In the genomic region with DNA sequence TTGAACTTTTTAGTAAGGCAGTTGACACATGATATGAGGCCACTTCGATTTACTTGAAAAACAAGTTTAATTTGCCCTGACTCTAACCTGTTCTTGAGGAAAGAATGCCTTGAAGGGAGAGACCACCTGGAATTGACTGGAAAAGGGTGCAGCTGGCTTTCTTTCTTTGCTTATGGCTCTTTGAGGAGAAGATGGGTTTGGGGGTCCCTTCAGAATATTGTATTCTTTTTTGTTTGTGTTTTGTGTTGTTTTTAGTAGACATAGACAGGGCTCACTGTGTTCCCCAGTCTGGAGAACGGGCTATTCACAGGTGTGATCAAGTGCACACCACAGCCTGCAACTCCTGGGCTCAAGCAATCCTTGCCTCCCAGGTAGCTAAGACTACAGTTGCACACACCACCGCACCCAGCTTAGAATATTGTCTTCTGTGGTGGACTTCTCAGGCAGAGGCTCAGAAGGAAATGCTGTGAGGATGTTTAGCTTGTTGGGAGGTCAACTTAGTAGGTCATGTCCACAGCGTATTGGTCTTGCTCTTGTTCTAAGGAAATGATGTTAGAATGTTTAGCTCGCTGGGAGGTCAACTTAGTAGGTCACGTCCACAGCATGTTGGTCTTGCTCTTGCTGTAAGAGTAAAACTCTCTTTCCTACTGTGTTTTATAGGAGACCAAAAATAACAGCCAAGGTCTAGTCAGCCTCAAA, we compare ENCODE assay signal across 9 cellular contexts. TPM values are rescaled to one million over a fixed set of nuclear protein-coding genes. Genes with fewer than 3 reads are reported as not detected.
A peak's percentile ranks its signal among the peaks of the same experiment; 100 is the strongest.
DNase-seq lines count a peak whose midpoint lies in the region; ATAC-seq, FAIRE-seq and TF ChIP-seq lines count a peak whose summit lies in the region.
"Had no signal": no experiment of that assay in that cellular context is flagged by ENCODE, and none has a peak within 500 bp of the region (broad histone marks: within the 10 kb centered on the region; RNA-seq: fewer than 3 reads in every experiment).

No MANE protein-coding gene starts in this region.

- H3K27ac Mint-ChIP-seq in activated CD4-positive, alpha-beta T cell treated with anti-CD3 and anti-CD28 coated beads, Interleukin-2, amount 10 ng/mL, durations not matched to agents 24 days and 14 days = peak overlapping the region; percentile 100
- H3K27ac Mint-ChIP-seq in activated naive CD4-positive, alpha-beta T cell treated with anti-CD3 and anti-CD28 coated beads, Interleukin-2, amount 50 U/mL, for 72 hours = peak overlapping the region; percentile 87 to 99

- H3K9ac ChIP-seq in kidney (ENCODE audit: low read length in 2 of 2) = peak overlapping the region; percentile 65 to 88

- TF ChIP-seq POLR2A in stomach (IDR thresholded peaks at IDR 0.05) = no peak

- H3K36me3 ChIP-seq in kidney (ENCODE audit: control insufficient read depth in 1 of 2, insufficient read depth in 2 of 2, low read length in 2 of 2) (peaks cover 25 to 36% of the 10 kb centered on the region in 2 donors), stomach (peaks cover 32 to 44% (median 42%) of the 10 kb centered on the region in 4 donors)

- H3K4me3 ChIP-seq in kidney (ENCODE audit: low read length in 2 of 2) (peak overlapping the region; percentile 73 to 93), stomach (peak overlapping the region; percentile 56 to 81 (median 64))

- no peak for FAIRE-seq in kidney (lab: Jason Lieb, UNC)

- no peak for TF ChIP-seq EP300 in stomach (IDR thresholded peaks at IDR 0.05)

- H3K27me3 Mint-ChIP-seq in activated CD4-positive, alpha-beta T cell treated with anti-CD3 and anti-CD28 coated beads, Interleukin-2, amount 10 ng/mL, durations not matched to agents 24 days and 14 days = peaks cover 2% of the 10 kb centered on the region

- peak overlapping the region in 1 of 2 donors; percentile 62 for H3K27ac ChIP-seq in kidney (ENCODE audit: low read depth in 2 of 2, low read length in 2 of 2)
- H3K27ac ChIP-seq in stomach = peak overlapping the region in 3 of 5 donors; percentile 94 to 100 (median 99)

- TF ChIP-seq CTCF in kidney (IDR thresholded peaks at IDR 0.05; ENCODE audit: borderline replicate concordance, extremely low read depth, insufficient read depth) = no peak
- TF ChIP-seq CTCF in stomach (IDR thresholded peaks at IDR 0.05) = no peak

- peak overlapping the region; percentile 99 for H3K4me3 Mint-ChIP-seq in activated CD4-positive, alpha-beta T cell treated with anti-CD3 and anti-CD28 coated beads, Interleukin-2, amount 10 ng/mL, durations not matched to agents 24 days and 14 days

- H3K4me1 Mint-ChIP-seq in activated CD4-positive, alpha-beta T cell treated with anti-CD3 and anti-CD28 coated beads, Interleukin-2, amount 10 ng/mL, durations not matched to agents 24 days and 14 days = peaks cover 31% of the 10 kb centered on the region

- H3K9me3 Mint-ChIP-seq in activated CD4-positive, alpha-beta T cell treated with anti-CD3 and anti-CD28 coated beads, Interleukin-2, amount 10 ng/mL, durations not matched to agents 24 days and 14 days = no peaks in the 10 kb centered on the region
- H3K9me3 Mint-ChIP-seq in activated naive CD4-positive, alpha-beta T cell treated with anti-CD3 and anti-CD28 coated beads, Interleukin-2, amount 50 U/mL, for 72 hours = no peaks in the 10 kb centered on the region

- H3K9me3 ChIP-seq in kidney (ENCODE audit: control insufficient read depth in 1 of 2, low read length in 2 of 2) (no peaks in the 10 kb centered on the region), stomach (no peaks in the 10 kb centered on the region)

- WGBS in stomach, 5 donors = 41 to 60% (median 55%) methylated on average over 6 of the region's 6 CpGs

- no peaks in the 10 kb centered on the region for H3K27me3 ChIP-seq in stomach

- H3K36me3 Mint-ChIP-seq in activated CD4-positive, alpha-beta T cell treated with anti-CD3 and anti-CD28 coated beads, Interleukin-2, amount 10 ng/mL, durations not matched to agents 24 days and 14 days (ENCODE audit: low read depth) = peaks cover 41% of the 10 kb centered on the region
- H3K36me3 Mint-ChIP-seq in activated naive CD4-positive, alpha-beta T cell treated with anti-CD3 and anti-CD28 coated beads, Interleukin-2, amount 50 U/mL, for 72 hours = peaks cover 27 to 43% of the 10 kb centered on the region in 2 donors

- DNase-seq in activated CD4-positive, alpha-beta T cell treated with anti-CD3 and anti-CD28 coated beads, Interleukin-2, amount 10 ng/mL, durations not matched to agents 24 days and 14 days = no peak
- no peak for DNase-seq in activated CD4-positive, alpha-beta T cell treated with anti-CD3 and anti-CD28 coated beads, Interleukin-2, amount 50 U/mL, for 48 hours
- DNase-seq in activated naive CD4-positive, alpha-beta T cell treated with anti-CD3 and anti-CD28 coated beads, Interleukin-2, amount 50 U/mL, for 72 hours (ENCODE audit: low spot score in 2 of 2) = no peak
- DNase-seq in kidney = peak; percentile 24
- no peak for DNase-seq in stomach
- no peak for DNase-seq in NCI-H510A (lab: John Stamatoyannopoulos, UW)
- no peak for DNase-seq in left colon
- no peak for DNase-seq in glomerular visceral epithelial cell (ENCODE audit: extremely low spot score)
- DNase-seq: RPMI8226 had no signal

- H3K4me1 ChIP-seq in kidney (ENCODE audit: control insufficient read depth in 1 of 2, insufficient read depth in 1 of 2, low read depth in 1 of 2, low read length in 2 of 2) = peaks cover 10 to 20% of the 10 kb centered on the region in 2 donors
- peaks cover 19 to 29% (median 28%) of the 10 kb centered on the region in 4 donors for H3K4me1 ChIP-seq in stomach

- no peak for ATAC-seq in activated naive CD4-positive, alpha-beta T cell treated with anti-CD3 and anti-CD28 coated beads, Interleukin-2, amount 50 U/mL, for 72 hours
- ATAC-seq in left colon = no peak

- intact Hi-C loops in activated CD4-positive, alpha-beta T cell treated with anti-CD3 and anti-CD28 coated beads, Interleukin-2, amount 10 ng/mL, durations not matched to agents 24 days and 14 days (cut with micrococcal nuclease) = loop anchor here (10.0 kb wide), 1 partner anchor 319 kb away; no protein-coding TSS in a partner anchor
- intact Hi-C loops in kidney (cut with DNase I) = no loop called here
- intact Hi-C loops in stomach (cut with DNase I; ENCODE audit: low total_unique reads) = no loop called here
- intact Hi-C loops in left colon (cut with DNase I, micrococcal nuclease) = no loop called here

RNA-seq across cellular contexts. Expression of a gene that starts 1.5 kb away (rescaled TPM):
- 0.96 and 1.2 TPM in 2 replicates for total RNA-seq in activated CD4-positive, alpha-beta T cell treated with anti-CD3 and anti-CD28 coated beads, Interleukin-2, amount 10 ng/mL, durations not matched to agents 24 days and 14 days
- total RNA-seq in activated naive CD4-positive, alpha-beta T cell treated with anti-CD3 and anti-CD28 coated beads, Interleukin-2, amount 50 U/mL, for 72 hours = 1 to 10 TPM; 2.9 to 4.8 TPM
- total RNA-seq in kidney (4.9 TPM), stomach (10 to 100 TPM in 2 of 5 donors, 1 to 10 TPM in 1, under 1 TPM in 1, not detected in 1; 0.92 to 69.2 (median 13.0) TPM), left colon (1 to 10 TPM; 1.2 to 1.5 TPM)
- polyA plus RNA-seq in kidney (ENCODE audit: insufficient read depth, low read depth, low replicate concordance) (5.5 TPM), stomach (1 to 10 TPM; 1.2 to 1.3 (median 1.2) TPM)

RNA-seq across cellular contexts. Expression of a gene that starts 1.7 kb away (rescaled TPM):
- total RNA-seq in activated CD4-positive, alpha-beta T cell treated with anti-CD3 and anti-CD28 coated beads, Interleukin-2, amount 10 ng/mL, durations not matched to agents 24 days and 14 days = 55.8 and 57.3 TPM in 2 replicates
- total RNA-seq in activated naive CD4-positive, alpha-beta T cell treated with anti-CD3 and anti-CD28 coated beads, Interleukin-2, amount 50 U/mL, for 72 hours = 100 to 1,000 TPM in 1 of 2 donors, 10 to 100 TPM in 1; 66.7 to 146 TPM
- total RNA-seq in kidney = 81.1 TPM
- 69.4 TPM for polyA plus RNA-seq in kidney (ENCODE audit: insufficient read depth, low read depth, low replicate concordance)
- total RNA-seq in stomach = 100 to 1,000 TPM in 2 of 5 donors, 10 to 100 TPM in 3; 50.4 to 396 (median 84.5) TPM
- polyA plus RNA-seq in stomach = 10 to 100 TPM; 27.7 to 68.3 (median 38.9) TPM
- total RNA-seq in left colon = 100 to 1,000 TPM; 101 to 107 TPM

RNA-seq across cellular contexts. Expression of a gene that starts 14.2 kb away (rescaled TPM):
- 0.26 and 0.54 TPM in 2 replicates for total RNA-seq in activated CD4-positive, alpha-beta T cell treated with anti-CD3 and anti-CD28 coated beads, Interleukin-2, amount 10 ng/mL, durations not matched to agents 24 days and 14 days
- total RNA-seq in activated naive CD4-positive, alpha-beta T cell treated with anti-CD3 and anti-CD28 coated beads, Interleukin-2, amount 50 U/mL, for 72 hours = 1 to 10 TPM in 1 of 2 donors, under 1 TPM in 1; 0.49 to 2.2 TPM
- 1.3 TPM for total RNA-seq in kidney
- polyA plus RNA-seq in kidney (ENCODE audit: insufficient read depth, low read depth, low replicate concordance) = 1.2 TPM
- total RNA-seq in stomach = 10 to 100 TPM in 1 of 5 donors, under 1 TPM in 1, not detected in 3; 0.87 to 80.5 TPM
- polyA plus RNA-seq in stomach = 1 to 10 TPM; 1.9 to 2.6 (median 2.2) TPM
- 1 to 10 TPM; 1.0 TPM for total RNA-seq in left colon

RNA-seq across cellular contexts. Expression of a gene that starts 19.7 kb away (rescaled TPM):
- total RNA-seq in activated CD4-positive, alpha-beta T cell treated with anti-CD3 and anti-CD28 coated beads, Interleukin-2, amount 10 ng/mL, durations not matched to agents 24 days and 14 days = 300 and 306 TPM in 2 replicates
- total RNA-seq in activated naive CD4-positive, alpha-beta T cell treated with anti-CD3 and anti-CD28 coated beads, Interleukin-2, amount 50 U/mL, for 72 hours = 100 to 1,000 TPM; 355 to 401 TPM
- total RNA-seq in kidney (244 TPM), stomach (100 to 1,000 TPM in 1 of 5 donors, 10 to 100 TPM in 4; 38.5 to 129 (median 91.1) TPM), left colon (100 to 1,000 TPM; 196 to 249 TPM)
- polyA plus RNA-seq in kidney (ENCODE audit: insufficient read depth, low read depth, low replicate concordance) (333 TPM), stomach (100 to 1,000 TPM; 217 to 322 (median 310) TPM)

RNA-seq across cellular contexts. Expression of a gene that starts 22.1 kb away (rescaled TPM):
- total RNA-seq in activated CD4-positive, alpha-beta T cell treated with anti-CD3 and anti-CD28 coated beads, Interleukin-2, amount 10 ng/mL, durations not matched to agents 24 days and 14 days = 63.6 and 64.2 TPM in 2 replicates
- 10 to 100 TPM; 40.9 to 89.2 TPM for total RNA-seq in activated naive CD4-positive, alpha-beta T cell treated with anti-CD3 and anti-CD28 coated beads, Interleukin-2, amount 50 U/mL, for 72 hours
- total RNA-seq in kidney (36.1 TPM), stomach (100 to 1,000 TPM in 1 of 5 donors, 10 to 100 TPM in 1, 1 to 10 TPM in 3; 2.3 to 168 (median 8.4) TPM), left colon (100 to 1,000 TPM; 150 to 223 TPM)
- polyA plus RNA-seq in kidney (ENCODE audit: insufficient read depth, low read depth, low replicate concordance) (140 TPM), stomach (10 to 100 TPM; 12.3 to 24.0 (median 17.0) TPM)
